Comparison of ENCODE assay signal across 1 cellular context in the genomic region with DNA sequence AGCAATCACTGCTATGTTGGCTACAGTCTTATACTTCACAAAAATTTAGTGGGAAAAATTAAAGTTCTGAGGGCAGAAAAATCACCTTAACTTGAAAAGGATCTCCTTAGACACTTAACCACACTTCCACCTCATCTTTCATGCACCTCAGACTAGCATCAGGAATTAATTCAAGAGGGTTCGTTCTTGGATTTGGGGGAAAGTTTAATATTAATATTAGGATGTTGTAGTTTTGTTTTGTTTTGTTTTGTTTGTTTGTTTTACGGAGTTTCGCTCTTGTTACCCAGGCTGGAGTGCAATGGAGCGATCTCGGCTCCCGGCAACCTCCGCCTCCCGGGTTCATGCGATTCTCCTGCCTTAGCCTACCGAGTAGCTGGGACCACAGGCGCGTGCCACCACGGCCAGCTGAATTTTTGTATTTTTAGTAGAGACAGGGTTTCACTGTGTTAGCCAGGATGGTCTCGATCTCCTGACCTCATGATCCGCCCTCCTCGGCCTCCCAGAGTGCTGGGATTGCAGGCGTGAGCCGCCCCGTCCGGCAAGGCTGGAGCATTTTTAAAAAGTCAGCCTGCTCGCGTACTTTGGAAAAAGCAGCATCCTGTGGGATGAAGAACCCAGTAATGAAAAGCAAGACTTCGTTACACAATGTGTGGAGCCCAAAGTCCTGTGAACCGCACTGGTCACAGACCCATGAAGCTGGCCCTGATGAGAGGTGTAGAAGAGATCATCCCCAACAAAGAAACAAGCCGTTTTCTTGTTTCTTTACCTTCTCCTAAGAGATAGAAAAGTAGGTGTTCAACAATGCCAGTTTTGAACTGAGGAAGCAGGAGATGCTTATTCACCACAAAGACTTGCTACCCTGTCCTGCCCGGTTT.
TF ChIP-seq lines count a peak whose summit lies in the region.

No MANE protein-coding gene starts in this region.

TF ChIP-seq in WTC11, 78 proteins besides CTCF, POLR2A, EP300 and RAD21 (continued from another document):
- TF ChIP-seq, protein P1, sequence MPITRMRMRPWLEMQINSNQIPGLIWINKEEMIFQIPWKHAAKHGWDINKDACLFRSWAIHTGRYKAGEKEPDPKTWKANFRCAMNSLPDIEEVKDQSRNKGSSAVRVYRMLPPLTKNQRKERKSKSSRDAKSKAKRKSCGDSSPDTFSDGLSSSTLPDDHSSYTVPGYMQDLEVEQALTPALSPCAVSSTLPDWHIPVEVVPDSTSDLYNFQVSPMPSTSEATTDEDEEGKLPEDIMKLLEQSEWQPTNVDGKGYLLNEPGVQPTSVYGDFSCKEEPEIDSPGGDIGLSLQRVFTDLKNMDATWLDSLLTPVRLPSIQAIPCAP (CRISPR knock-in tag; IDR thresholded peaks at IDR 0.05) = no peak
